Comparison of ENCODE assay signal across 20 cellular contexts in the genomic region with DNA sequence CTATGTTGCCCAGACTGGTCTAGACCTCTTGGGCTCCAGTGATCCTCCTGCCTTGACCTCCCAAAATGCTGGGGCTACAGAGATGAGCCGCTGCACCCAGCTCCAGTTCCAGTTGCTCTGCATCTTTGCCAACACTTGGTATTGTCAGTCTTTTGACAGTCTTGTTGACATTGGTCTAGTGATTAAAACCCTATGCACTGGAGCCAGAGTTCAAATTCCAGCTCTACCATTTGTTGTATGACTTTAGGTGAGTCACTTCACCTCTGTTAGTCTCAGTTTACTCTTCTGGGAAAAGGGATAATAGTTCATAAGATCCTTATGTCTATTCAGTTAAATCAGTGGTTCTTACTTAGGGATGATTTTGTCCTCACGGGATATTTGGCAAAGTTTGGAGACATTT. TPM values are rescaled to one million over a fixed set of nuclear protein-coding genes. Genes with fewer than 3 reads are reported as not detected.
DNase-seq lines count a peak whose midpoint lies in the region; ATAC-seq, FAIRE-seq and TF ChIP-seq lines count a peak whose summit lies in the region.
"Had no signal": no experiment of that assay in that cellular context is flagged by ENCODE, and none has a peak within 500 bp of the region (broad histone marks: within the 10 kb centered on the region; RNA-seq: fewer than 3 reads in every experiment).

No MANE protein-coding gene starts in this region.

- no peak overlapping the region for H4K8ac ChIP-seq in trophoblast cell (ENCODE audit: low read depth, low read length)

- H3K36me3 Mint-ChIP-seq in chondrocyte (ENCODE audit: low read depth), result no peaks in the 10 kb centered on the region
- H3K36me3 Mint-ChIP-seq: CD8-positive, alpha-beta memory T cell had no signal

- no peak for TF ChIP-seq CTCF in A549 (IDR thresholded peaks at IDR 0.05)
- TF ChIP-seq CTCF in chondrocyte (IDR thresholded peaks at IDR 0.05), result no peak
- no peak for TF ChIP-seq CTCF in liver (IDR thresholded peaks at IDR 0.05; ENCODE audit: low read depth, low read length, missing input control)
- no peak for TF ChIP-seq CTCF in D721Med (IDR thresholded peaks at IDR 0.05; ENCODE audit: insufficient read depth, missing control alignments)

- no peaks in the 10 kb centered on the region for H3K9me3 ChIP-seq in A549
- no peaks in the 10 kb centered on the region for H3K9me3 ChIP-seq in liver (ENCODE audit: control insufficient read depth in 4 of 4, low read length in 3 of 4)
- H3K9me3 ChIP-seq in trophoblast cell (ENCODE audit: insufficient read depth, low read depth, low read length), result no peaks in the 10 kb centered on the region
- H3K9me3 ChIP-seq in SJCRH30 (replicated peaks), result no peaks in the 10 kb centered on the region
- H3K9me3 ChIP-seq: BLaER1 treated with 17β-estradiol and CSF1 and Interleukin-3, amounts not matched to agents 10 nM and 100 nM had no signal

- H3K27ac ChIP-seq in A549, result peak overlapping the region in 1 of 2 experiments; percentile 45; a peak in 1 of 6 replicates
- peak overlapping the region; percentile 74 to 75 for H3K27ac ChIP-seq in liver (ENCODE audit: low read depth in 1 of 2, low read length in 2 of 2)
- H3K27ac ChIP-seq in trophoblast cell (ENCODE audit: low read depth, low read length), result no peak overlapping the region
- H3K27ac ChIP-seq in SJCRH30, result no peak overlapping the region
- H3K27ac ChIP-seq: BLaER1 treated with 17β-estradiol and CSF1 and Interleukin-3, amounts not matched to agents 10 nM and 100 nM had no signal

- H3K9ac ChIP-seq in liver (ENCODE audit: low read depth in 1 of 2, low read length in 2 of 2) (no peak overlapping the region), trophoblast cell (ENCODE audit: low read length) (no peak overlapping the region)
- H3K9ac ChIP-seq: BLaER1 treated with 17β-estradiol and CSF1 and Interleukin-3, amounts not matched to agents 10 nM and 100 nM had no signal

- peaks cover 7% of the 10 kb centered on the region for H3K4me1 Mint-ChIP-seq in chondrocyte (ENCODE audit: low read depth)
- H3K4me1 Mint-ChIP-seq: CD8-positive, alpha-beta memory T cell had no signal

- H3K27me3 ChIP-seq in liver (ENCODE audit: control insufficient read depth in 4 of 4, insufficient read depth in 4 of 4, low read length in 3 of 4) (no peaks in the 10 kb centered on the region), trophoblast cell (ENCODE audit: insufficient read depth, low read length) (no peaks in the 10 kb centered on the region), SJCRH30 (peaks cover 6% of the 10 kb centered on the region; the same call in 1 of the 2 replicates)
- H3K27me3 ChIP-seq: BLaER1 treated with 17β-estradiol and CSF1 and Interleukin-3, amounts not matched to agents 10 nM and 100 nM had no signal

- H3K36me3 ChIP-seq in liver (ENCODE audit: control insufficient read depth in 4 of 4, insufficient read depth in 3 of 4, low read depth in 1 of 4, low read length in 3 of 4) (no peaks in the 10 kb centered on the region), trophoblast cell (ENCODE audit: control insufficient read depth in 1 of 2, insufficient read depth in 2 of 2, low read length in 2 of 2) (no peaks in the 10 kb centered on the region), SJCRH30 (no peaks in the 10 kb centered on the region)
- H3K36me3 ChIP-seq: BLaER1 treated with 17β-estradiol and CSF1 and Interleukin-3, amounts not matched to agents 10 nM and 100 nM had no signal

- H3K14ac ChIP-seq in trophoblast cell (ENCODE audit: low read length), result no peak overlapping the region

- FAIRE-seq in A549 (lab: Jason Lieb, UNC) (no peak), D721Med (lab: Jason Lieb, UNC) (no peak)
- FAIRE-seq: A204.1 had no signal

- H2BK120ac ChIP-seq in trophoblast cell (ENCODE audit: insufficient read depth, low read length, poor library complexity), result no peak overlapping the region

- H3K23ac ChIP-seq in trophoblast cell (ENCODE audit: low read length), result no peak overlapping the region

- no peak overlapping the region for H2AFZ ChIP-seq in trophoblast cell (ENCODE audit: insufficient read depth, low read length, poor library complexity)

- H2BK12ac ChIP-seq in trophoblast cell (ENCODE audit: low read length), result peak overlapping the region; percentile 15

- no peak overlapping the region for H3K4ac ChIP-seq in trophoblast cell (ENCODE audit: low read depth, low read length)

- H3K27me3 Mint-ChIP-seq in chondrocyte (ENCODE audit: low read depth), result no peaks in the 10 kb centered on the region

- POLR2A ChIA-PET in A549 (lab: Yijun Ruan, JAX), result no interaction called here

- H3K79me1 ChIP-seq in trophoblast cell (ENCODE audit: low read length), result peaks cover 5% of the 10 kb centered on the region

- no peak overlapping the region for H2BK5ac ChIP-seq in trophoblast cell (ENCODE audit: low read depth, low read length, poor library complexity)

- no peak overlapping the region for H3K4me3 Mint-ChIP-seq in chondrocyte (ENCODE audit: unreplicated experiment)
- H3K4me3 Mint-ChIP-seq: CD8-positive, alpha-beta memory T cell; HFFc6; IgD-negative memory B cell had no signal

- CTCF ChIA-PET in A549 (lab: Yijun Ruan, JAX), result interaction anchor here (0.6 to 1.0 kb wide), 2 partner anchors 24 to 48 kb away, joined by 3 to 6 read pairs; no protein-coding TSS in a partner anchor

- H3K27ac Mint-ChIP-seq in chondrocyte (ENCODE audit: unreplicated experiment), result no peak overlapping the region
- H3K27ac Mint-ChIP-seq: HFFc6, IgD-negative memory B cell had no signal

- ATAC-seq in A549 (no peak), HG03520 (IDR thresholded peaks at IDR 0.05; ENCODE audit: unreplicated experiment) (no peak)

- H3K79me2 ChIP-seq in trophoblast cell (ENCODE audit: control insufficient read depth, insufficient read depth, low read length, poor library complexity), result no peaks in the 10 kb centered on the region

- no peak for TF ChIP-seq RAD21 in A549 (conservative IDR thresholded peaks at IDR 0.05 in 1 of 2, IDR thresholded peaks at IDR 0.05 in 1 of 2)
- TF ChIP-seq RAD21 in liver (IDR thresholded peaks at IDR 0.05), result no peak

- H3K9me3 Mint-ChIP-seq in chondrocyte (ENCODE audit: low read depth), result no peaks in the 10 kb centered on the region
- H3K9me3 Mint-ChIP-seq: CD8-positive, alpha-beta memory T cell; IgD-negative memory B cell had no signal

- H3K4me3 ChIP-seq in A549, result no peak overlapping the region
- H3K4me3 ChIP-seq in liver (ENCODE audit: low read depth in 1 of 3, low read length in 3 of 3), result no peak overlapping the region
- no peak overlapping the region for H3K4me3 ChIP-seq in trophoblast cell (ENCODE audit: low read depth, low read length)
- H3K4me3 ChIP-seq in SJCRH30, result no peak overlapping the region
- H3K4me3 ChIP-seq: BLaER1 treated with 17β-estradiol and CSF1 and Interleukin-3, amounts not matched to agents 10 nM and 100 nM had no signal

- H2AK5ac ChIP-seq in trophoblast cell (ENCODE audit: low read length), result no peak overlapping the region

- DNase-seq in A549 (ENCODE audit: low read depth in 1 of 2, low spot score in 1 of 2) (no peak), chondrocyte (ENCODE audit: low spot score) (peak; percentile 7), trophoblast cell (no peak), erythroblast (lab: John Stamatoyannopoulos, UW) (no peak), D721Med (ENCODE audit: insufficient read length, low spot score) (no peak), SJCRH30 (no peak)
- DNase-seq: CD8-positive, alpha-beta memory T cell; DMS 273 treated with DMSO at 0.1 percent for 48 hours; HFFc6; NCI-H1105 treated with DMSO at 0.1 percent for 48 hours; NCI-H1694 treated with DMSO at 0.1 percent for 48 hours; NCI-H226; NCI-H524 treated with DMSO at 0.1 percent for 48 hours; NK-92 treated with Interleukin-12 subunit alpha and Interleukin-12 subunit beta, amount 100 ng/mL, for 24 hours; SHP77 treated with DMSO at 0.1 percent for 48 hours had no signal

- TF ChIP-seq POLR2A in A549 (IDR thresholded peaks at IDR 0.05; ENCODE audit: low read length), result no peak
- TF ChIP-seq POLR2A in erythroblast (IDR thresholded peaks at IDR 0.05; ENCODE audit: low read length), result no peak

- peak overlapping the region; percentile 35 for H4K91ac ChIP-seq in trophoblast cell (ENCODE audit: low read depth, low read length)

- TF ChIP-seq EP300 in A549 (IDR thresholded peaks at IDR 0.05), result no peak

- H3K4me2 ChIP-seq in A549, result peak overlapping the region; percentile 74; the same call in 1 of the 3 replicates
- H3K4me2 ChIP-seq in trophoblast cell (ENCODE audit: low read length), result no peak overlapping the region
- H3K4me2 ChIP-seq: BLaER1 treated with 17β-estradiol and CSF1 and Interleukin-3, amounts not matched to agents 10 nM and 100 nM had no signal

- H3K18ac ChIP-seq in trophoblast cell (ENCODE audit: low read length), result no peak overlapping the region

- WGBS in A549 (ENCODE audit: missing lambda C conversion rate), result 83% methylated on average over 2 of the region's 2 CpGs
- WGBS in liver, result 50% methylated on average over 2 of the region's 2 CpGs
- WGBS in trophoblast cell (ENCODE audit: extremely low coverage, insufficient coverage, insufficient read length), result no CpG with 5 or more reads among the region's 2 CpGs

- H3K4me1 ChIP-seq in A549 (peaks cover 11% of the 10 kb centered on the region; the same call in 1 of the 3 replicates), liver (ENCODE audit: control insufficient read depth in 4 of 4, insufficient read depth in 4 of 4, low read length in 3 of 4) (peaks cover 0 to 25% (median 12%) of the 10 kb centered on the region in 4 donors), trophoblast cell (ENCODE audit: control insufficient read depth in 1 of 2, insufficient read depth in 2 of 2, low read length in 2 of 2) (peaks cover 3 to 4% of the 10 kb centered on the region in 2 experiments), SJCRH30 (peaks cover 13% of the 10 kb centered on the region)

- H4K12ac ChIP-seq in trophoblast cell (ENCODE audit: low read depth, low read length), result no peak overlapping the region

RNA-seq across cellular contexts. Expression of gene MED18, which starts 32.9 kb away (rescaled TPM):
- 20.3 and 22.2 TPM in 2 replicates for polyA plus RNA-seq in A549 (2011; rRNA removed)
- 9.6 and 10.3 TPM in 2 replicates for polyA plus RNA-seq in A549 (2012; cell fraction: cytosol; rRNA removed)
- 10.2 and 11.3 TPM in 2 replicates for polyA plus RNA-seq in A549 (2012; cell fraction: nucleus; rRNA removed)
- 13.7 to 15.4 TPM (median 14.5 TPM) in 3 replicates for polyA plus RNA-seq in A549 (2017; fragmentation: RNase III; extraction: RNeasy Plus Mini Kit Qiagen cat#74134 plus additional on column Dnase treatment)
- 42.6 and 63.6 TPM in 2 replicates for polyA minus RNA-seq in A549 (2011; rRNA and poly(A)+ RNA removed)
- 10.9 to 12.2 TPM (median 11.3 TPM) in 3 replicates for total RNA-seq in chondrocyte
- total RNA-seq in liver, result 10 to 100 TPM; 13.0 to 18.5 TPM
- 10 to 100 TPM in 1 of 2 donors, 1 to 10 TPM in 1; 7.4 to 10.9 TPM for polyA plus RNA-seq in liver
- polyA plus RNA-seq in trophoblast cell (2013), result 10.3 and 10.6 TPM in 2 replicates
- total RNA-seq in SJCRH30 (2014; rRNA removed; shearing (Covaris generic)), result 16.3 and 16.7 TPM in 2 replicates

RNA-seq across cellular contexts. Expression of gene SESN2, which starts 36.6 kb away (rescaled TPM):
- polyA plus RNA-seq in A549 (2011; rRNA removed) (16.6 and 16.7 TPM in 2 replicates), A549 (2017; fragmentation: RNase III; extraction: RNeasy Plus Mini Kit Qiagen cat#74134 plus additional on column Dnase treatment) (5.2 to 5.6 TPM (median 5.6 TPM) in 3 replicates), liver (10 to 100 TPM; 10.7 to 13.0 TPM)
- polyA plus RNA-seq in A549 (2012; cell fraction: cytosol; rRNA removed), result 6.2 and 7.9 TPM in 2 replicates
- polyA plus RNA-seq in A549 (2012; cell fraction: nucleus; rRNA removed), result 12.5 and 16.4 TPM in 2 replicates
- 25.4 and 29.1 TPM in 2 replicates for polyA minus RNA-seq in A549 (2011; rRNA and poly(A)+ RNA removed)
- total RNA-seq in chondrocyte (11.6 to 56.2 TPM (median 54.7 TPM) in 3 replicates), liver (10 to 100 TPM in 1 of 2 donors, 1 to 10 TPM in 1; 5.5 to 10.6 TPM)
- polyA plus RNA-seq in trophoblast cell (2013), result 58.3 and 60.8 TPM in 2 replicates
- 5.8 and 8.2 TPM in 2 replicates for total RNA-seq in SJCRH30 (2014; rRNA removed; shearing (Covaris generic))

Comparison
In these comparisons a context has a peak if more than half of its experiments do, and no peak if none do; other contexts are left out.
1. H3K27ac ChIP-seq: peak in liver (2 of 2); none in trophoblast cell (single experiment) and SJCRH30 (single experiment).